8 cellular contexts compared by ENCODE assay signal in the genomic region with DNA sequence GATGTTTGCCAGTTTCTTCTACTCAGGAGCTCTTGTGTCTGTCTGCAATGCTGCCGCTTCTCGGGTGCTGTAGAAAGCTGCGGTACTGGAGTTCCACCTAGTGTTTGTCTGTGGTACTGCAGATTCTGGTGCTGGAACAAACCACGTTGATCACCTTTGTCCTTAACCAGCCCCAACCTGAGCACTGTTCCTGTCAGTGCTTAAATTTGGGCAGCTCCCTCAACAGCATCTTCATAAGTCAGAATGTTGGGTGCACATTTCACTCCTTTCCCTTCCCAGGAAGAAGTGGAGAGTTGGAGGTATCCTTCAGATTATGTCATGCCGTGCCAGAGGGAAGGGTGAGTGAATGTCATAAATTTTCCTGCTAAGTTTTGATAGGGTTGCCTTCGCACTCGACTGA. TPM values are rescaled to one million over a fixed set of nuclear protein-coding genes. Genes with fewer than 3 reads are reported as not detected.
A peak's percentile ranks its signal among the peaks of the same experiment; 100 is the strongest.
DNase-seq lines count a peak whose midpoint lies in the region; FAIRE-seq and TF ChIP-seq lines count a peak whose summit lies in the region.

No MANE protein-coding gene starts in this region.

- H3K4me2 ChIP-seq in MM.1S (ENCODE audit: low read depth, low read length), result no peak overlapping the region

- H3K27ac Mint-ChIP-seq in osteocyte (ENCODE audit: unreplicated experiment), result no peak overlapping the region

- H3K4me3 Mint-ChIP-seq in osteocyte (ENCODE audit: unreplicated experiment), result no peak overlapping the region

- 0 out of 2 replicates have a peak overlapping the region, but pooled peaks have one; percentile 52 for H2AFZ ChIP-seq in MM.1S (ENCODE audit: low read length)

- H3K27me3 Mint-ChIP-seq in osteocyte (ENCODE audit: unreplicated experiment), result peaks cover 46% of the 10 kb centered on the region

- TF ChIP-seq CTCF in AG10803 (conservative IDR thresholded peaks at IDR 0.05; ENCODE audit: low read length) (peak; percentile 100), MM.1S (IDR thresholded peaks at IDR 0.05; ENCODE audit: low read length) (peak; percentile 97), osteocyte (IDR thresholded peaks at IDR 0.05) (peak; percentile 93), tibial artery (IDR thresholded peaks at IDR 0.05) (peak; percentile 81 to 95)

- H3K79me2 ChIP-seq in MM.1S (ENCODE audit: low read length), result no peaks in the 10 kb centered on the region

- DNase-seq in AG10803 (ENCODE audit: low read depth) (peak; percentile 72), GM19240 (ENCODE audit: insufficient read length, low spot score) (peak; percentile 60), MM.1S (peak; percentile 82), SHP77 (lab: John Stamatoyannopoulos, UW) (peak; percentile 38 to 47), frontal cortex (ENCODE audit: low spot score in 2 of 2) (peak; percentile 31 to 64), osteocyte (ENCODE audit: extremely low spot score, unreplicated experiment) (no peak), tibial artery (peak; percentile 55 to 70)
- DNase-seq in activated T-helper 9 cell treated with anti-CD3 and anti-CD28 coated beads, Interleukin-2, amount 50 U/mL, for 16 hours (ENCODE audit: low read depth), result peak; percentile 49

- H3K27me3 ChIP-seq in MM.1S (replicated peaks; ENCODE audit: insufficient read depth, low read length) (no peaks in the 10 kb centered on the region), tibial artery (peaks cover 0 to 14% of the 10 kb centered on the region in 2 donors)

- H3K9ac ChIP-seq in MM.1S (ENCODE audit: low read length), result no peak overlapping the region

- H3K36me3 ChIP-seq in MM.1S (replicated peaks; ENCODE audit: insufficient read depth, low read length) (no peaks in the 10 kb centered on the region), tibial artery (no peaks in the 10 kb centered on the region)

- H3K4me1 ChIP-seq in MM.1S (ENCODE audit: low read length) (no peaks in the 10 kb centered on the region), tibial artery (no peaks in the 10 kb centered on the region)

- H3K4me3 ChIP-seq in AG10803 (ENCODE audit: low read length) (no peak overlapping the region), MM.1S (ENCODE audit: low read length) (no peak overlapping the region), tibial artery (no peak overlapping the region)

- intact Hi-C loops in tibial artery (cut with DNase I; ENCODE audit: low total_unique reads), result no loop called here

- FAIRE-seq in frontal cortex (lab: Jason Lieb, UNC), result peak; percentile 76

- H3K9me3 ChIP-seq in MM.1S (replicated peaks; ENCODE audit: insufficient read depth, low read length) (no peaks in the 10 kb centered on the region), tibial artery (peaks cover 0 to 11% (median 4%) of the 10 kb centered on the region in 3 donors)

- no peak overlapping the region for H3K27ac ChIP-seq in MM.1S (ENCODE audit: low read length)
- no peak overlapping the region for H3K27ac ChIP-seq in tibial artery

- no peaks in the 10 kb centered on the region for H3K4me1 Mint-ChIP-seq in osteocyte (ENCODE audit: unreplicated experiment)

- H4K20me1 ChIP-seq in MM.1S (ENCODE audit: insufficient read depth, low read length), result no peaks in the 10 kb centered on the region

- no peaks in the 10 kb centered on the region for H3F3A ChIP-seq in MM.1S (ENCODE audit: insufficient read depth, low read length)

- no peaks in the 10 kb centered on the region for H3K36me3 Mint-ChIP-seq in osteocyte (ENCODE audit: unreplicated experiment)

- H3K9me3 Mint-ChIP-seq in osteocyte (ENCODE audit: unreplicated experiment), result peaks cover 10% of the 10 kb centered on the region

- no peaks in the 10 kb centered on the region for H3K9me2 ChIP-seq in MM.1S (replicated peaks; ENCODE audit: insufficient read depth, low read length)

RNA-seq across cellular contexts. Expression of a gene that starts 48.7 kb away (rescaled TPM):
- total RNA-seq in frontal cortex, result not detected
- not detected in 2 replicates for total RNA-seq in osteocyte
